In genomic region chr15:53110999-53111398, GRCh38 we compare ENCODE assay signal across 16 cellular contexts.
DNase-seq lines count a peak whose midpoint lies in the region; ATAC-seq and TF ChIP-seq lines count a peak whose summit lies in the region.
"Had no signal": no experiment of that assay in that cellular context is flagged by ENCODE, and none has a peak within 500 bp of the region (broad histone marks: within the 10 kb centered on the region; RNA-seq: fewer than 3 reads in every experiment).

No MANE protein-coding gene starts in this region.

- H3K27me3 ChIP-seq in H7 (ENCODE audit: control insufficient read depth, insufficient read depth, low read length) (no peaks in the 10 kb centered on the region), endodermal cell (ENCODE audit: control insufficient read depth, insufficient read depth, low read length, poor library complexity, severe bottlenecking) (peaks cover 29% of the 10 kb centered on the region), mesendoderm (ENCODE audit: insufficient read depth, low read length, poor library complexity) (no peaks in the 10 kb centered on the region)

- H3K18ac ChIP-seq in mesendoderm (ENCODE audit: low read length) = no peak overlapping the region

- H3K9me3 Mint-ChIP-seq in endodermal cell = peaks cover 3% of the 10 kb centered on the region
- no peaks in the 10 kb centered on the region for H3K9me3 Mint-ChIP-seq in activated T-cell treated with anti-CD3 and anti-CD28 coated beads, Interleukin-2, amount 50 U/mL, for 4 hours
- H3K9me3 Mint-ChIP-seq: CD8-positive, alpha-beta T cell had no signal

- no peaks in the 10 kb centered on the region for H3K36me3 Mint-ChIP-seq in endodermal cell (ENCODE audit: low read depth)
- H3K36me3 Mint-ChIP-seq in activated T-cell treated with anti-CD3 and anti-CD28 coated beads, Interleukin-2, amount 50 U/mL, for 4 hours (ENCODE audit: insufficient read depth) = no peaks in the 10 kb centered on the region
- H3K36me3 Mint-ChIP-seq: CD14-positive monocyte; CD8-positive, alpha-beta T cell had no signal

- peaks cover 25% of the 10 kb centered on the region for H3K4me1 Mint-ChIP-seq in endodermal cell
- H3K4me1 Mint-ChIP-seq in activated T-cell treated with anti-CD3 and anti-CD28 coated beads, Interleukin-2, amount 50 U/mL, for 4 hours (ENCODE audit: low read depth) = no peaks in the 10 kb centered on the region
- H3K4me1 Mint-ChIP-seq: CD14-positive monocyte had no signal

- H2BK15ac ChIP-seq in mesendoderm (replicated peaks; ENCODE audit: low read depth) = no peak overlapping the region

- H2BK120ac ChIP-seq in mesendoderm (ENCODE audit: low read depth, low read length) = no peak overlapping the region

- H3K4me3 Mint-ChIP-seq in endodermal cell = no peak overlapping the region
- no peak overlapping the region for H3K4me3 Mint-ChIP-seq in activated T-cell treated with anti-CD3 and anti-CD28 coated beads, Interleukin-2, amount 50 U/mL, for 4 hours
- H3K4me3 Mint-ChIP-seq: CD14-positive monocyte; CD8-positive, alpha-beta T cell had no signal

- no peak overlapping the region for H3K4ac ChIP-seq in mesendoderm (ENCODE audit: low read depth, low read length)

- H3K27ac Mint-ChIP-seq in endodermal cell = no peak overlapping the region
- H3K27ac Mint-ChIP-seq: CD14-positive monocyte; CD8-positive, alpha-beta T cell had no signal

- no peaks in the 10 kb centered on the region for H3K79me2 ChIP-seq in mesendoderm (ENCODE audit: control insufficient read depth, insufficient read depth, low read length)

- H3K23ac ChIP-seq in mesendoderm (ENCODE audit: low read length) = no peak overlapping the region

- peaks cover 4% of the 10 kb centered on the region for H3K9me3 ChIP-seq in endodermal cell (ENCODE audit: control insufficient read depth, low read length)
- H3K9me3 ChIP-seq: A549 had no signal

- H3K27ac ChIP-seq in endodermal cell (ENCODE audit: low read depth, low read length) = no peak overlapping the region
- H3K27ac ChIP-seq in mesendoderm (ENCODE audit: low read depth, low read length) = no peak overlapping the region
- H3K27ac ChIP-seq: A549, HL-60 had no signal

- H3K4me3 ChIP-seq in H7 (ENCODE audit: insufficient read depth, low read depth, low read length) (no peak overlapping the region), endodermal cell (ENCODE audit: low read length) (peak overlapping the region; percentile 21), mesendoderm (ENCODE audit: low read length) (no peak overlapping the region)
- H3K4me3 ChIP-seq: A549, GM12878, K562 had no signal

- H2AK5ac ChIP-seq in mesendoderm (ENCODE audit: low read length) = no peak overlapping the region

- H3K4me2 ChIP-seq in mesendoderm (ENCODE audit: low read length) = no peak overlapping the region
- H3K4me2 ChIP-seq: A549 had no signal

- no peak overlapping the region for H3K56ac ChIP-seq in mesendoderm (ENCODE audit: low read length)

- ATAC-seq in GM21737 (IDR thresholded peaks at IDR 0.05; ENCODE audit: unreplicated experiment) (no peak), HG02852 (IDR thresholded peaks at IDR 0.05; ENCODE audit: unreplicated experiment) (no peak)
- ATAC-seq in activated T-cell treated with anti-CD3 and anti-CD28 coated beads, Interleukin-2, amount 50 U/mL, for 4 hours = no peak
- ATAC-seq: A549; CD8-positive, alpha-beta T cell; GM12878; HCT116; K562 had no signal

- peaks cover 24% of the 10 kb centered on the region for H3K4me1 ChIP-seq in endodermal cell (ENCODE audit: control insufficient read depth, insufficient read depth, low read length)
- no peaks in the 10 kb centered on the region for H3K4me1 ChIP-seq in mesendoderm (ENCODE audit: control insufficient read depth, low read depth, low read length)
- H3K4me1 ChIP-seq: A549 had no signal

- H3K9ac ChIP-seq in endodermal cell (ENCODE audit: extremely low read depth, low read length, poor library complexity, severe bottlenecking) (no peak overlapping the region), mesendoderm (ENCODE audit: low read length) (no peak overlapping the region)

- DNase-seq in H7 = peak; percentile 7
- DNase-seq in NCI-H146 (lab: John Stamatoyannopoulos, UW) = peak; percentile 78
- peak; percentile 52 for DNase-seq in endodermal cell
- DNase-seq in mesendoderm = peak; percentile 47
- no peak for DNase-seq in activated T-cell treated with anti-CD3 and anti-CD28 coated beads, Interleukin-2, amount 50 U/mL, for 4 hours
- no peak for DNase-seq in GM20000 (ENCODE audit: low spot score)
- DNase-seq: CD8-positive, alpha-beta T cell; GOT3 had no signal

- TF ChIP-seq CTCF in endodermal cell (conservative IDR thresholded peaks at IDR 0.05) (no peak), GM20000 (IDR thresholded peaks at IDR 0.05; ENCODE audit: extremely low read depth, missing control alignments) (no peak)

- 40% methylated on average over 4 of the region's 4 CpGs; no CpG with 5 or more reads in 1 of the 2 experiments for WGBS in endodermal cell (ENCODE audit: insufficient coverage in 1 of 2, insufficient read length in 1 of 2), 2 experiments
- WGBS in mesendoderm (ENCODE audit: extremely low coverage, insufficient coverage, low lambda C conversion rate) = no CpG with 5 or more reads among the region's 4 CpGs

- H3K36me3 ChIP-seq in H7 (replicated peaks; ENCODE audit: control insufficient read depth, insufficient read depth, low read length) (no peaks in the 10 kb centered on the region), endodermal cell (ENCODE audit: control insufficient read depth, insufficient read depth, low read length) (no peaks in the 10 kb centered on the region), mesendoderm (ENCODE audit: control insufficient read depth, insufficient read depth, low read length) (no peaks in the 10 kb centered on the region)

- no peak overlapping the region for H4K5ac ChIP-seq in mesendoderm (ENCODE audit: low read length)

- H3K27me3 Mint-ChIP-seq in endodermal cell (ENCODE audit: insufficient read depth) = peaks cover 46% of the 10 kb centered on the region
- H3K27me3 Mint-ChIP-seq in activated T-cell treated with anti-CD3 and anti-CD28 coated beads, Interleukin-2, amount 50 U/mL, for 4 hours (ENCODE audit: low read depth) = peaks cover 4% of the 10 kb centered on the region

- no peak overlapping the region for H2BK5ac ChIP-seq in mesendoderm (ENCODE audit: low read length)

- no peaks in the 10 kb centered on the region for H3K79me1 ChIP-seq in mesendoderm (ENCODE audit: low read length)

- no peak overlapping the region for H4K8ac ChIP-seq in mesendoderm (ENCODE audit: low read depth, low read length)

Comparison
In these comparisons a context has a peak if more than half of its experiments do, and no peak if none do; other contexts are left out.
1. DNase-seq: peak in H7 (single experiment), NCI-H146 (single experiment), endodermal cell (single experiment) and mesendoderm (single experiment); none in activated T-cell treated with anti-CD3 and anti-CD28 coated beads, Interleukin-2, amount 50 U/mL, for 4 hours (single experiment) and GM20000 (single experiment).